ENCODE assay signal across 38 cellular contexts in the genomic region with DNA sequence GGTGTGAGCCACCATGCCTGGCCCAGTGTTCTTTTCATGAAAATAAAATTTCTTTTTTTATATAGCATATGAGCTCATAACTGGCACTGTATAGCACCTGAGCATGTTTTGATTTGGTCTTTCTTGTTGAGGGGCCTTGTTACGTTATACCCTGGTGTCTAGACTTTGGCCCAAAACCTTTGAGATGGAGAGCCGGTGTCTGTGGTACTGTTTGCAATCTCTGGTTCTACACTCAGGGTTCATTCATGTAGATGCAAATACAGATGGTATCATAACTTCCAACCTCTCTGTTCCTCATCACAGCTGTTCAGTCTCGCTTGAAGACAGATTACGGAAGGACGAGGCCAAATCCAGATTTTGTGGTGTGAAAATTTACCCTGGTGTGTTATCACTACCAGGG. TPM values are rescaled to one million over a fixed set of nuclear protein-coding genes. Genes with fewer than 3 reads are reported as not detected.
DNase-seq lines count a peak whose midpoint lies in the region; ATAC-seq, FAIRE-seq and TF ChIP-seq lines count a peak whose summit lies in the region.
"Had no signal": no experiment of that assay in that cellular context is flagged by ENCODE, and none has a peak within 500 bp of the region (broad histone marks: within the 10 kb centered on the region; RNA-seq: fewer than 3 reads in every experiment).

A gene with protein sequence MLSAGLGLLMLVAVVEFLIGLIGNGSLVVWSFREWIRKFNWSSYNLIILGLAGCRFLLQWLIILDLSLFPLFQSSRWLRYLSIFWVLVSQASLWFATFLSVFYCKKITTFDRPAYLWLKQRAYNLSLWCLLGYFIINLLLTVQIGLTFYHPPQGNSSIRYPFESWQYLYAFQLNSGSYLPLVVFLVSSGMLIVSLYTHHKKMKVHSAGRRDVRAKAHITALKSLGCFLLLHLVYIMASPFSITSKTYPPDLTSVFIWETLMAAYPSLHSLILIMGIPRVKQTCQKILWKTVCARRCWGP (plus strand): TSS at position 301 of the 400 bp plus-strand sequence. CDS start 145 bp downstream, outside the sequence.

- BruUV-seq in endothelial cell of umbilical vein (replicated peaks; lab: Mats Ljungman, UMichigan): no TSS peak

- peaks cover 21% of the 10 kb centered on the region for H3K4me1 ChIP-seq in endothelial cell of umbilical vein (ENCODE audit: control insufficient read depth, extremely low read depth, insufficient read depth, low read length)
- no peaks in the 10 kb centered on the region for H3K4me1 ChIP-seq in testis
- H3K4me1 ChIP-seq: A549, Caco-2 had no signal

- POLR2A ChIA-PET in activated CD4-positive, alpha-beta T cell treated with anti-CD3 and anti-CD28 coated beads for 36 hours (lab: Charles Lee): interaction anchor here (0.5 kb wide), 1 partner anchor 66 kb away, joined by 3 read pairs; no protein-coding TSS in a partner anchor
- POLR2A ChIA-PET in endothelial cell of umbilical vein (lab: Charles Lee): no interaction called here

- no peak within 1 kb of the TSS for H3K4me3 ChIP-seq in endothelial cell of umbilical vein (replicated peaks in 1 of 3; ENCODE audit: insufficient read depth in 1 of 3, low read depth in 1 of 3, low read length in 3 of 3)
- H3K4me3 ChIP-seq in testis: no peak within 1 kb of the TSS
- H3K4me3 ChIP-seq: A549; BLaER1; BLaER1 treated with 17β-estradiol and CSF1 and Interleukin-3, amounts not matched to agents 10 nM and 100 nM had no signal

- 82 to 84% methylated on average over 5 of the region's 5 CpGs for WGBS in testis, 2 donors

- CTCF ChIA-PET in activated CD4-positive, alpha-beta T cell treated with anti-CD3 and anti-CD28 coated beads for 36 hours (lab: Charles Lee): no interaction called here
- CTCF ChIA-PET in endothelial cell of umbilical vein (lab: Charles Lee): interaction anchor here (1.2 to 1.5 kb wide), 2 partner anchors 11 to 135 kb away, joined by 3 to 7 read pairs; no protein-coding TSS in a partner anchor

- no peaks in the 10 kb centered on the region for H3K4me1 Mint-ChIP-seq in activated CD4-positive, alpha-beta T cell treated with anti-CD3 and anti-CD28 coated beads, Interleukin-2, amount 10 ng/mL, durations not matched to agents 24 days and 14 days
- H3K4me1 Mint-ChIP-seq in activated CD4-positive, alpha-beta T cell treated with anti-CD3 and anti-CD28 coated beads for 36 hours: no peaks in the 10 kb centered on the region
- H3K4me1 Mint-ChIP-seq: B cell had no signal

- H3K9me3 Mint-ChIP-seq in activated CD4-positive, alpha-beta T cell treated with anti-CD3 and anti-CD28 coated beads, Interleukin-2, amount 10 ng/mL, durations not matched to agents 24 days and 14 days: no peaks in the 10 kb centered on the region
- H3K9me3 Mint-ChIP-seq in activated CD4-positive, alpha-beta T cell treated with anti-CD3 and anti-CD28 coated beads for 36 hours (ENCODE audit: low read depth): no peaks in the 10 kb centered on the region
- H3K9me3 Mint-ChIP-seq: CD4-positive, alpha-beta memory T cell; CD4-positive, alpha-beta T cell; CD4-positive, CD25-positive, alpha-beta regulatory T cell; CD8-positive, alpha-beta memory T cell; CD8-positive, alpha-beta T cell had no signal

- peak within 1 kb of the TSS; percentile 90 for H3K27ac ChIP-seq in endothelial cell of umbilical vein (ENCODE audit: insufficient read depth, low read depth, low read length)
- no peak within 1 kb of the TSS for H3K27ac ChIP-seq in testis
- H3K27ac ChIP-seq: 22Rv1; A549; BLaER1; BLaER1 treated with 17β-estradiol and CSF1 and Interleukin-3, amounts not matched to agents 10 nM and 100 nM; C4-2B had no signal

- H3K9ac ChIP-seq in endothelial cell of umbilical vein (replicated peaks; ENCODE audit: extremely low read depth, insufficient read depth, low read length): no peak within 1 kb of the TSS
- H3K9ac ChIP-seq: BLaER1; BLaER1 treated with 17β-estradiol and CSF1 and Interleukin-3, amounts not matched to agents 10 nM and 100 nM had no signal

- intact Hi-C loops in activated CD4-positive, alpha-beta T cell treated with anti-CD3 and anti-CD28 coated beads, Interleukin-2, amount 10 ng/mL, durations not matched to agents 24 days and 14 days (cut with micrococcal nuclease): no loop called here
- intact Hi-C loops in activated CD4-positive, alpha-beta T cell treated with anti-CD3 and anti-CD28 coated beads for 36 hours (cut with DNase I, micrococcal nuclease): no loop called here
- intact Hi-C loops in endothelial cell of umbilical vein (cut with micrococcal nuclease) (loop anchor here (5.0 to 10.0 kb wide), 3 partner anchors 238 to 773 kb away; a partner anchor contains a TSS), testis (cut with DNase I; ENCODE audit: low total_unique reads) (no loop called here)

- dilution Hi-C loops in endothelial cell of umbilical vein (cut with MboI; ENCODE audit: extremely low pct_ligation_motif_present, low sequenced_read_pairs): no loop called here

- H3K4me3 Mint-ChIP-seq in activated CD4-positive, alpha-beta T cell treated with anti-CD3 and anti-CD28 coated beads, Interleukin-2, amount 10 ng/mL, durations not matched to agents 24 days and 14 days: no peak within 1 kb of the TSS
- no peak within 1 kb of the TSS for H3K4me3 Mint-ChIP-seq in activated CD4-positive, alpha-beta T cell treated with anti-CD3 and anti-CD28 coated beads for 36 hours
- H3K4me3 Mint-ChIP-seq: B cell; CD14-positive monocyte; CD4-positive, alpha-beta memory T cell; CD4-positive, alpha-beta T cell; CD4-positive, CD25-positive, alpha-beta regulatory T cell; CD8-positive, alpha-beta memory T cell; CD8-positive, alpha-beta T cell had no signal

- H3K27me3 Mint-ChIP-seq in activated CD4-positive, alpha-beta T cell treated with anti-CD3 and anti-CD28 coated beads, Interleukin-2, amount 10 ng/mL, durations not matched to agents 24 days and 14 days: no peaks in the 10 kb centered on the region
- H3K27me3 Mint-ChIP-seq in activated CD4-positive, alpha-beta T cell treated with anti-CD3 and anti-CD28 coated beads for 36 hours: no peaks in the 10 kb centered on the region
- H3K27me3 Mint-ChIP-seq: B cell; CD4-positive, alpha-beta memory T cell; CD4-positive, alpha-beta T cell; CD4-positive, CD25-positive, alpha-beta regulatory T cell; CD8-positive, alpha-beta memory T cell had no signal

- H2AFZ ChIP-seq in endothelial cell of umbilical vein (ENCODE audit: low read depth, low read length): no peak within 1 kb of the TSS

- no peak within 1 kb of the TSS for H3K27ac Mint-ChIP-seq in activated CD4-positive, alpha-beta T cell treated with anti-CD3 and anti-CD28 coated beads, Interleukin-2, amount 10 ng/mL, durations not matched to agents 24 days and 14 days
- no peak within 1 kb of the TSS for H3K27ac Mint-ChIP-seq in activated CD4-positive, alpha-beta T cell treated with anti-CD3 and anti-CD28 coated beads for 36 hours
- H3K27ac Mint-ChIP-seq: B cell; CD4-positive, alpha-beta T cell; CD4-positive, CD25-positive, alpha-beta regulatory T cell; CD8-positive, alpha-beta memory T cell; CD8-positive, alpha-beta T cell had no signal

- H3K79me2 ChIP-seq in endothelial cell of umbilical vein (ENCODE audit: control insufficient read depth, insufficient read depth, low read length): no peaks in the 10 kb centered on the region

- H3K9me1 ChIP-seq in endothelial cell of umbilical vein (replicated peaks; ENCODE audit: control insufficient read depth, extremely low read depth, insufficient read depth, low read length): no peaks in the 10 kb centered on the region

- no peak for TF ChIP-seq POLR2A in endothelial cell of umbilical vein (IDR thresholded peaks at IDR 0.05; ENCODE audit: low read depth, low read length)
- no peak for TF ChIP-seq POLR2A in testis (IDR thresholded peaks at IDR 0.05)

- H3K27me3 ChIP-seq in endothelial cell of umbilical vein (ENCODE audit: control insufficient read depth in 2 of 2, insufficient read depth in 2 of 2, low read length in 2 of 2) (no peaks in the 10 kb centered on the region), testis (no peaks in the 10 kb centered on the region)
- H3K27me3 ChIP-seq: BE2C; BLaER1; BLaER1 treated with 17β-estradiol and CSF1 and Interleukin-3, amounts not matched to agents 10 nM and 100 nM had no signal

- H3K9me3 ChIP-seq in endothelial cell of umbilical vein (replicated peaks; ENCODE audit: control insufficient read depth, insufficient read depth, low read length) (no peaks in the 10 kb centered on the region), testis (no peaks in the 10 kb centered on the region)
- H3K9me3 ChIP-seq: A549, BE2C, BLaER1, Caco-2 had no signal

- H3K36me3 ChIP-seq in endothelial cell of umbilical vein (ENCODE audit: control insufficient read depth in 2 of 2, extremely low read depth in 1 of 2, insufficient read depth in 2 of 2, low read length in 2 of 2) (peaks cover 0 to 4% of the 10 kb centered on the region in 2 experiments), testis (ENCODE audit: low read depth, missing control alignments) (no peaks in the 10 kb centered on the region)
- H3K36me3 ChIP-seq: BE2C had no signal

- no peak for TF ChIP-seq CTCF in endothelial cell of umbilical vein (IDR thresholded peaks at IDR 0.05; ENCODE audit: extremely low read depth in 1 of 2, insufficient read depth in 1 of 2, low read depth in 1 of 2, low read length in 2 of 2)
- TF ChIP-seq CTCF in testis (IDR thresholded peaks at IDR 0.05): no peak

- DNase-seq in activated CD4-positive, alpha-beta T cell treated with anti-CD3 and anti-CD28 coated beads, Interleukin-2, amount 10 ng/mL, durations not matched to agents 24 days and 14 days: peak; percentile 29
- DNase-seq in activated CD4-positive, alpha-beta T cell treated with anti-CD3 and anti-CD28 coated beads for 36 hours: no peak
- DNase-seq in cerebellum (ENCODE audit: low spot score) (no peak), endothelial cell of umbilical vein (ENCODE audit: low read depth, low spot score) (no peak), testis (no peak), NCI-H510A (lab: John Stamatoyannopoulos, UW) (no peak)
- DNase-seq in activated effector memory CD4-positive, alpha-beta T cell treated with Interleukin-2 at 50 U/mL for 16 hours: no peak
- DNase-seq: 8988T; ACHN; AML-193; C1 segment of cervical spinal cord; Caco-2; Calu3; CD4-positive, alpha-beta memory T cell; CD4-positive, alpha-beta T cell; CD4-positive, CD25-positive, alpha-beta regulatory T cell; CD8-positive, alpha-beta memory T cell; CD8-positive, alpha-beta T cell; COR-L47; DMS 273 treated with DMSO at 0.1 percent for 48 hours; DMS153; DMS53; DMS79; DMS79 treated with DMSO at 0.1 percent for 48 hours; DND-41; EL had no signal

- FAIRE-seq in endothelial cell of umbilical vein (lab: Jason Lieb, UNC): no peak
- FAIRE-seq: A204.1, A549, D721Med had no signal

- H3K4me2 ChIP-seq in endothelial cell of umbilical vein (ENCODE audit: insufficient read depth, low read length): no peak within 1 kb of the TSS
- H3K4me2 ChIP-seq: A549, BLaER1 had no signal

- H3K36me3 Mint-ChIP-seq in activated CD4-positive, alpha-beta T cell treated with anti-CD3 and anti-CD28 coated beads, Interleukin-2, amount 10 ng/mL, durations not matched to agents 24 days and 14 days (ENCODE audit: low read depth): no peaks in the 10 kb centered on the region
- H3K36me3 Mint-ChIP-seq in activated CD4-positive, alpha-beta T cell treated with anti-CD3 and anti-CD28 coated beads for 36 hours (ENCODE audit: low read depth): peaks cover 15% of the 10 kb centered on the region

- no peak for ATAC-seq in activated CD4-positive, alpha-beta T cell treated with anti-CD3 and anti-CD28 coated beads for 36 hours
- ATAC-seq in GM18867 (IDR thresholded peaks at IDR 0.05; ENCODE audit: unreplicated experiment): no peak
- ATAC-seq: A549; CD8-positive, alpha-beta T cell had no signal

- H4K20me1 ChIP-seq in endothelial cell of umbilical vein (replicated peaks; ENCODE audit: control insufficient read depth, extremely low read depth, insufficient read depth, low read length): no peaks in the 10 kb centered on the region
- H4K20me1 ChIP-seq: BLaER1 treated with 17β-estradiol and CSF1 and Interleukin-3, amounts not matched to agents 10 nM and 100 nM had no signal

RNA-seq across cellular contexts. Expression of the gene that starts here (rescaled TPM):
- total RNA-seq in activated CD4-positive, alpha-beta T cell treated with anti-CD3 and anti-CD28 coated beads, Interleukin-2, amount 10 ng/mL, durations not matched to agents 24 days and 14 days: 0.89 and 1.0 TPM in 2 replicates
- total RNA-seq in activated CD4-positive, alpha-beta T cell treated with anti-CD3 and anti-CD28 coated beads for 36 hours: 1 to 10 TPM in 1 of 2 experiments, under 1 TPM in 1; 0.75 to 1.4 TPM
- 10.6 TPM for total RNA-seq in cerebellum
- 0.85 and 2.0 TPM in 2 replicates for total RNA-seq in endothelial cell of umbilical vein
- 1.3 and 1.6 TPM in 2 replicates for polyA plus RNA-seq in endothelial cell of umbilical vein
- polyA plus RNA-seq in endothelial cell of umbilical vein (2011; cell fraction: cytosol; rRNA removed): 0.14 and 0.27 TPM in 2 replicates
- polyA plus RNA-seq in endothelial cell of umbilical vein (2011; cell fraction: nucleus; rRNA removed): 5.3 and 5.9 TPM in 2 replicates
- 0.25 and 0.75 TPM in 2 replicates for polyA plus RNA-seq in endothelial cell of umbilical vein (2012)
- polyA minus RNA-seq in endothelial cell of umbilical vein: 3.1 and 3.8 TPM in 2 replicates
- polyA minus RNA-seq in endothelial cell of umbilical vein (2011; cell fraction: cytosol; rRNA and poly(A)+ RNA removed): not detected
- 1.2 and 3.3 TPM in 2 replicates for polyA minus RNA-seq in endothelial cell of umbilical vein (2011; cell fraction: nucleus; rRNA and poly(A)+ RNA removed)
- total RNA-seq in testis: 10 to 100 TPM; 13.3 to 13.4 TPM
- polyA plus RNA-seq in testis (ENCODE audit: insufficient read depth, low read depth, low replicate concordance): 1.6 TPM
- total RNA-seq: A172 had no signal
- polyA plus RNA-seq: CD14-positive monocyte; CD8-positive, alpha-beta memory T cell had no signal
